ENCODE assay signal across 1 cellular context in genomic region chr4:146521543-146522097, GRCh38.
TF ChIP-seq lines count a peak whose summit lies in the region.

TSS of gene SLC10A7 (minus strand) at chr4:146521940. CDS start at chr4:146521717, 223 bp downstream.

TF ChIP-seq in GM12878, 131 proteins besides CTCF, POLR2A, EP300 and RAD21 (continued from another document):
- TF ChIP-seq ZBTB40 (IDR thresholded peaks at IDR 0.05; ENCODE audit: borderline replicate concordance): peak; percentile 82; the same call in 1 of the 2 replicates
- TF ChIP-seq CREM (IDR thresholded peaks at IDR 0.05; ENCODE audit: low read depth): no peak
